In genomic region chr1:64928325-64928724, GRCh38 we compare ENCODE assay signal across 13 cellular contexts.
"Had no signal": no experiment of that assay in that cellular context is flagged by ENCODE, and none has a peak within 500 bp of the region (broad histone marks: within the 10 kb centered on the region; RNA-seq: fewer than 3 reads in every experiment).

No MANE protein-coding gene starts in this region.

- FAIRE-seq: urothelium cell line had no signal

- ATAC-seq: activated CD8-positive, alpha-beta memory T cell treated with anti-CD3 and anti-CD28 coated beads, Interleukin-2, amount 10 ng/mL, durations not matched to agents 7 days and 5 days; activated T-cell treated with anti-CD3 and anti-CD28 coated beads, Interleukin-2, amount 50 U/mL, for 4 hours; left cardiac atrium had no signal

- DNase-seq: activated CD8-positive, alpha-beta memory T cell treated with anti-CD3 and anti-CD28 coated beads, Interleukin-2, amount 10 ng/mL, durations not matched to agents 7 days and 5 days; activated gamma-delta T cell; activated T-cell treated with anti-CD3 and anti-CD28 coated beads, Interleukin-2, amount 50 U/mL, for 4 hours; cortex of kidney; erythroblast; left cardiac atrium; nephron progenitor cell; stimulated activated CD4-positive, alpha-beta T cell treated with anti-CD3 and anti-CD28 coated beads, Interleukin-4, amount 100 ng/mL, for 1 hour; stimulated activated CD8-positive, alpha-beta memory T cell treated with anti-CD3 and anti-CD28 coated beads, Interleukin-4, amount 100 ng/mL, for 48 hours had no signal

- H3K4me3 ChIP-seq: hepatocyte, lung had no signal

- H3K27ac Mint-ChIP-seq: activated CD8-positive, alpha-beta memory T cell treated with anti-CD3 and anti-CD28 coated beads, Interleukin-2, amount 10 ng/mL, durations not matched to agents 7 days and 5 days; nephron progenitor cell; stimulated activated naive CD8-positive, alpha-beta T cell treated with anti-CD3 and anti-CD28 coated beads, Interleukin-15, Interleukin-2, amounts not matched to agents 100 ng/mL and 50 ng/mL, for 24 hours had no signal

- H3K27ac ChIP-seq: hepatocyte had no signal

- H3K4me2 ChIP-seq: hepatocyte had no signal

- H3K9me3 Mint-ChIP-seq: activated T-cell treated with anti-CD3 and anti-CD28 coated beads, Interleukin-2, amount 50 U/mL, for 4 hours; stimulated activated naive CD8-positive, alpha-beta T cell treated with anti-CD3 and anti-CD28 coated beads, Interleukin-15, Interleukin-2, amounts not matched to agents 100 ng/mL and 50 ng/mL, for 24 hours had no signal

- H3K4me3 Mint-ChIP-seq: activated CD8-positive, alpha-beta memory T cell treated with anti-CD3 and anti-CD28 coated beads, Interleukin-2, amount 10 ng/mL, durations not matched to agents 7 days and 5 days; activated T-cell treated with anti-CD3 and anti-CD28 coated beads, Interleukin-2, amount 50 U/mL, for 4 hours; nephron progenitor cell; stimulated activated naive CD8-positive, alpha-beta T cell treated with anti-CD3 and anti-CD28 coated beads, Interleukin-15, Interleukin-2, amounts not matched to agents 100 ng/mL and 50 ng/mL, for 24 hours had no signal

- H3K27me3 ChIP-seq: hepatocyte had no signal

- H2AFZ ChIP-seq: hepatocyte had no signal

- H3K27me3 Mint-ChIP-seq: activated CD8-positive, alpha-beta memory T cell treated with anti-CD3 and anti-CD28 coated beads, Interleukin-2, amount 10 ng/mL, durations not matched to agents 7 days and 5 days; stimulated activated naive CD8-positive, alpha-beta T cell treated with anti-CD3 and anti-CD28 coated beads, Interleukin-15, Interleukin-2, amounts not matched to agents 100 ng/mL and 50 ng/mL, for 24 hours had no signal
